In the genomic region with DNA sequence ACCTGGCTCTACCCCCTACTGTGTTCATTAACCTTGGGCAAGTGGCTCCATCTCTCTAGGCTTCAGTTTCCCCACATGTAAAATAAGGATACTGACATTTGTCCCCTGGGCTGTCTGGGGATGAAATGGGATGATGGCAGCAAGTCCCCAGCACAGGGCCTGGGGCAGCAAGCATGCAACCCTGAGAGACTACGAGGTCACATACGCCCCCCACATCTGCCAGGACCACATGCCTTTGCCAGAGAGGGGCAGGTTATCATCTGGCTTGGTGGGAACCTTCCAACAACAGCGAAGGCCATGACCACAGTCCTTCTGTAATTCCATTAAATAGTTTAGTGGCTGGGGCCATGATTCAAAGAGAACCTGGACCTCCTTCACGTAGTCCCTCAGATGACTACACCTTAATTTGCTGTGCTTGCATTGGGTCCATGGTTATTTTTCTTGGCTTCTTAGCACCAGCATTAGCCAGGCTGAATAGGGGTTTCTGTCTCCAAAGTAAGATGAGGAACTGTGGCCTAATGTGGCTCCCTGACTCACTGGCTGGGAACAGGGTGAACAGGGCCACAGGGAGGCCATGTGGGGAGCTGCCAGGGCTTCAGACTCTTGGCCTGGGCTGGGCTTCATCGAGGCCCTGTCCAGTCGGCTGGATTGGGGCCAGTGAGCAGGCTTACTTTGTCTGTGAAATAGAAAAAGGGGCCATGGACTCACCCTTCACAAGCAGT, we compare ENCODE assay signal across 17 cellular contexts.
DNase-seq lines count a peak whose midpoint lies in the region; ATAC-seq and TF ChIP-seq lines count a peak whose summit lies in the region.
"Had no signal": no experiment of that assay in that cellular context is flagged by ENCODE, and none has a peak within 500 bp of the region (broad histone marks: within the 10 kb centered on the region; RNA-seq: fewer than 3 reads in every experiment).

No MANE protein-coding gene starts in this region.

- no peak for TF ChIP-seq CTCF in activated B cell treated with CpG ODN at 0.5 μM for 24 hours (IDR thresholded peaks at IDR 0.05)
- TF ChIP-seq CTCF in glutamatergic neuron (IDR thresholded peaks at IDR 0.05; ENCODE audit: partially characterized antibody, unreplicated experiment): no peak
- TF ChIP-seq CTCF in nephron progenitor cell (IDR thresholded peaks at IDR 0.05): no peak
- no peak for TF ChIP-seq CTCF in tibial nerve (IDR thresholded peaks at IDR 0.05)

- peaks cover 56% of the 10 kb centered on the region for H3K4me1 Mint-ChIP-seq in activated B cell treated with CpG ODN at 0.5 μM for 24 hours
- H3K4me1 Mint-ChIP-seq in glutamatergic neuron (ENCODE audit: low read depth, unreplicated experiment): peaks cover 14% of the 10 kb centered on the region
- H3K4me1 Mint-ChIP-seq in nephron progenitor cell: peaks cover 50% of the 10 kb centered on the region
- H3K4me1 Mint-ChIP-seq: T-cell had no signal

- peaks cover 0 to 29% (median 4%) of the 10 kb centered on the region in 4 donors for H3K4me1 ChIP-seq in tibial nerve

- TF ChIP-seq EP300 in tibial nerve (IDR thresholded peaks at IDR 0.05): no peak

- ATAC-seq in activated B cell treated with CpG ODN at 0.5 μM for 24 hours (ENCODE audit: low read depth): no peak
- ATAC-seq in GM18498 (IDR thresholded peaks at IDR 0.05; ENCODE audit: unreplicated experiment): no peak
- ATAC-seq: activated naive CD4-positive, alpha-beta T cell treated with anti-CD3 and anti-CD28 coated beads, Interleukin-2, amount 50 U/mL, for 72 hours; T-cell had no signal

- intact Hi-C loops in activated B cell treated with CpG ODN at 0.5 μM for 24 hours (cut with micrococcal nuclease): no loop called here

- CTCF ChIA-PET in activated B cell treated with CpG ODN at 0.5 μM for 24 hours (lab: Charles Lee): no interaction called here

- H3K9me3 ChIP-seq in tibial nerve: peaks cover 0 to 5% (median 0%) of the 10 kb centered on the region in 4 donors
- H3K9me3 ChIP-seq: suprapubic skin had no signal

- no peak for TF ChIP-seq POLR2A in tibial nerve (IDR thresholded peaks at IDR 0.05)

- POLR2A ChIA-PET in activated B cell treated with CpG ODN at 0.5 μM for 24 hours (lab: Charles Lee): no interaction called here

- no peaks in the 10 kb centered on the region for H3K27me3 ChIP-seq in tibial nerve
- H3K27me3 ChIP-seq: hepatocyte, suprapubic skin had no signal

- no peak overlapping the region for H3K4me3 Mint-ChIP-seq in activated B cell treated with CpG ODN at 0.5 μM for 24 hours
- H3K4me3 Mint-ChIP-seq in glutamatergic neuron (ENCODE audit: unreplicated experiment): no peak overlapping the region
- no peak overlapping the region for H3K4me3 Mint-ChIP-seq in nephron progenitor cell
- H3K4me3 Mint-ChIP-seq: neural crest cell, T-cell had no signal

- WGBS in tibial nerve, 2 donors: 66 to 69% methylated on average over 6 of the region's 6 CpGs

- peaks cover 3% of the 10 kb centered on the region for H3K9me3 Mint-ChIP-seq in activated B cell treated with CpG ODN at 0.5 μM for 24 hours
- H3K9me3 Mint-ChIP-seq in glutamatergic neuron (ENCODE audit: unreplicated experiment): peaks cover 5% of the 10 kb centered on the region
- H3K9me3 Mint-ChIP-seq in nephron progenitor cell: peaks cover 16% of the 10 kb centered on the region
- H3K9me3 Mint-ChIP-seq: neural crest cell had no signal

- H3K36me3 ChIP-seq in tibial nerve: no peaks in the 10 kb centered on the region
- H3K36me3 ChIP-seq: suprapubic skin had no signal

- H3K27me3 Mint-ChIP-seq in activated B cell treated with CpG ODN at 0.5 μM for 24 hours (no peaks in the 10 kb centered on the region), glutamatergic neuron (ENCODE audit: unreplicated experiment) (peaks cover 3% of the 10 kb centered on the region), nephron progenitor cell (ENCODE audit: low read depth, poor library complexity) (no peaks in the 10 kb centered on the region)
- H3K27me3 Mint-ChIP-seq: T-cell had no signal

- no peak overlapping the region for H3K4me3 ChIP-seq in tibial nerve
- H3K4me3 ChIP-seq: hepatocyte, suprapubic skin had no signal

- peaks cover 51% of the 10 kb centered on the region for H3K36me3 Mint-ChIP-seq in activated B cell treated with CpG ODN at 0.5 μM for 24 hours (ENCODE audit: low read depth)
- H3K36me3 Mint-ChIP-seq in glutamatergic neuron (ENCODE audit: unreplicated experiment): peaks cover 4% of the 10 kb centered on the region
- peaks cover 42% of the 10 kb centered on the region for H3K36me3 Mint-ChIP-seq in nephron progenitor cell (ENCODE audit: low read depth)
- H3K36me3 Mint-ChIP-seq: T-cell had no signal

- H3K27ac Mint-ChIP-seq in activated B cell treated with CpG ODN at 0.5 μM for 24 hours (peak overlapping the region; percentile 64), glutamatergic neuron (ENCODE audit: unreplicated experiment) (peak overlapping the region; percentile 86), nephron progenitor cell (peak overlapping the region; percentile 97)
- H3K27ac Mint-ChIP-seq: activated naive CD4-positive, alpha-beta T cell treated with anti-CD3 and anti-CD28 coated beads, Interleukin-2, amount 50 U/mL, for 72 hours; T-cell had no signal

- DNase-seq in activated B cell treated with CpG ODN at 0.5 μM for 24 hours (no peak), glutamatergic neuron (no peak), nephron progenitor cell (no peak), tibial nerve (ENCODE audit: low spot score in 2 of 2) (peak; percentile 24 to 48), Ammon's horn (ENCODE audit: low spot score) (no peak)
- DNase-seq in effector CD8-positive, alpha-beta T cell (lab: John Stamatoyannopoulos, UW): no peak
- DNase-seq in stimulated activated CD4-positive, alpha-beta T cell treated with anti-CD3 and anti-CD28 coated beads, Interleukin-4, amount 100 ng/mL, for 24 hours: no peak
- DNase-seq: activated T-cell treated with anti-CD3 and anti-CD28 coated beads for 4 hours; DND-41; NCI-H187 treated with DMSO at 0.1 percent for 48 hours; stimulated activated CD4-positive, alpha-beta T cell treated with anti-CD3 and anti-CD28 coated beads, Interleukin-12 subunit alpha, Interleukin-12 subunit beta, amount 100 ng/mL, for 4 hours; T-cell had no signal

- H3K27ac ChIP-seq in tibial nerve: peak overlapping the region in 2 of 4 donors; percentile 25 to 53
- H3K27ac ChIP-seq: hepatocyte, suprapubic skin had no signal

Comparison
In these comparisons a context has a peak if more than half of its experiments do, and no peak if none do; other contexts are left out.
1. DNase-seq: peak in tibial nerve (2 of 2); none in activated B cell treated with CpG ODN at 0.5 μM for 24 hours (single experiment), glutamatergic neuron (single experiment), nephron progenitor cell (single experiment), effector CD8-positive, alpha-beta T cell (single experiment), Ammon's horn (single experiment) and stimulated activated CD4-positive, alpha-beta T cell treated with anti-CD3 and anti-CD28 coated beads, Interleukin-4, amount 100 ng/mL, for 24 hours (single experiment).
2. Peak in every context shown above with its lines, with median percentiles within 50 percentile points of each other: H3K27ac Mint-ChIP-seq.